ENCODE assay signal across 18 cellular contexts in the genomic region with DNA sequence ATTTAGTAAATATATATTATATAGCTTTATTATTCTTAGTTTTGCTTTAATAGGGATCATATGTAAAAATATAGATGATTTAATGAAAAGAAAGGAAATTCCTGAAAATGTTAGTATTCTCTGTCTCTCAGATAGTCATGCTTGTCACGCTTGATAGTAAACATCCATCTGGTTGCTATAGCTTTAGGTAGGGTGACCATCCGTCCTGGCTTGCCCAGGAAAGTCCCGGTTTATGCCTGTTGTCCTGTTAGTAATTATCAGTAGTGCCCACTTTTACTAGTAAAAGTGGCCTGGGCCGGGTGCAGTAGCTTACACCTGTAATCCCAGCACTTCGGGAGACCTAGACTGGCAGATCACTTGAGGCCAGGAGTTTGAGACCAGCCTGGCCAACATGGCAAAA.
"Had no signal": no experiment of that assay in that cellular context is flagged by ENCODE, and none has a peak within 500 bp of the region (broad histone marks: within the 10 kb centered on the region; RNA-seq: fewer than 3 reads in every experiment).

No MANE protein-coding gene starts in this region.

- H3K27ac Mint-ChIP-seq: immature natural killer cell, nephron had no signal

- H3K36me3 ChIP-seq: esophagus squamous epithelium, left lung, lower lobe of right lung, right atrium auricular region, tibial artery, upper lobe of left lung, uterus had no signal

- H3K4me1 Mint-ChIP-seq: nephron had no signal

- DNase-seq: cortex of kidney; effector memory CD4-positive, alpha-beta T cell; esophagus squamous epithelium; immature natural killer cell; left lung; lower lobe of right lung; mesendoderm; naive B cell; posterior cingulate gyrus; small intestine; stimulated activated CD4-positive, alpha-beta T cell treated with anti-CD3 and anti-CD28 coated beads, Interleukin-12 subunit alpha, Interleukin-12 subunit beta, amount 100 ng/mL, for 4 hours; stimulated activated naive CD4-positive, alpha-beta T cell treated with Interleukin-2 at 50 U/mL for 16 hours; tibial artery; upper lobe of left lung; uterus had no signal

- H3K27me3 ChIP-seq: esophagus squamous epithelium, left lung, right atrium auricular region, tibial artery, upper lobe of left lung, uterus had no signal

- H3K27ac ChIP-seq: epithelial cell of prostate, esophagus squamous epithelium, lower lobe of right lung, right atrium auricular region, tibial artery, upper lobe of left lung, uterus had no signal

- H3K27me3 Mint-ChIP-seq: naive B cell had no signal

- H3K4me3 Mint-ChIP-seq: immature natural killer cell, nephron had no signal

- H3K4me1 ChIP-seq: uterus had no signal

- H3K36me3 Mint-ChIP-seq: immature natural killer cell, naive B cell had no signal

- H3K9me3 Mint-ChIP-seq: immature natural killer cell, naive B cell, nephron had no signal

- H3K9me3 ChIP-seq: esophagus squamous epithelium, left lung, lower lobe of right lung, right atrium auricular region, tibial artery, upper lobe of left lung, uterus had no signal

- ATAC-seq: left lung, lower lobe of right lung had no signal

- H3K4me3 ChIP-seq: esophagus squamous epithelium, left lung, lower lobe of right lung, right atrium auricular region, tibial artery, upper lobe of left lung, uterus had no signal
